12 cellular contexts compared by ENCODE assay signal in genomic region chr19:48969276-48970138, GRCh38. TPM values are rescaled to one million over a fixed set of nuclear protein-coding genes. Genes with fewer than 3 reads are reported as not detected.
DNase-seq lines count a peak whose midpoint lies in the region; ATAC-seq and TF ChIP-seq lines count a peak whose summit lies in the region.
"Had no signal": no experiment of that assay in that cellular context is flagged by ENCODE, and none has a peak within 500 bp of the region (broad histone marks: within the 10 kb centered on the region; RNA-seq: fewer than 3 reads in every experiment).

No MANE protein-coding gene starts in this region.

- H3K27me3 Mint-ChIP-seq in activated naive CD8-positive, alpha-beta T cell treated with anti-CD3 and anti-CD28 coated beads for 36 hours: peaks cover 4% of the 10 kb centered on the region
- H3K27me3 Mint-ChIP-seq in activated naive CD8-positive, alpha-beta T cell treated with anti-CD3 and anti-CD28 coated beads, Interleukin-2, amount 50 U/mL, for 24 hours: no peaks in the 10 kb centered on the region
- H3K27me3 Mint-ChIP-seq in endodermal cell (ENCODE audit: insufficient read depth) (peaks cover 2% of the 10 kb centered on the region), mesothelial cell of epicardium (ENCODE audit: low read depth) (no peaks in the 10 kb centered on the region), osteocyte (ENCODE audit: unreplicated experiment) (no peaks in the 10 kb centered on the region)
- H3K27me3 Mint-ChIP-seq: activated B cell treated with CpG ODN at 0.5 μM for 24 hours had no signal

- H3K27me3 ChIP-seq in endodermal cell (ENCODE audit: control insufficient read depth, insufficient read depth, low read length, poor library complexity, severe bottlenecking): no peaks in the 10 kb centered on the region
- H3K27me3 ChIP-seq in testis: no peaks in the 10 kb centered on the region
- H3K27me3 ChIP-seq: suprapubic skin had no signal

- no peaks in the 10 kb centered on the region for H3K9me3 ChIP-seq in endodermal cell (ENCODE audit: control insufficient read depth, low read length)
- H3K9me3 ChIP-seq in testis: no peaks in the 10 kb centered on the region
- H3K9me3 ChIP-seq: suprapubic skin had no signal

- no peak for TF ChIP-seq POLR2A in testis (IDR thresholded peaks at IDR 0.05)

- no peak for TF ChIP-seq CTCF in endodermal cell (conservative IDR thresholded peaks at IDR 0.05)
- TF ChIP-seq CTCF in testis (IDR thresholded peaks at IDR 0.05): no peak
- TF ChIP-seq CTCF in mesothelial cell of epicardium (IDR thresholded peaks at IDR 0.05; ENCODE audit: unreplicated experiment): no peak
- TF ChIP-seq CTCF in osteocyte (IDR thresholded peaks at IDR 0.05): no peak

- intact Hi-C loops in testis (cut with DNase I; ENCODE audit: low total_unique reads): loop anchor here (10.0 kb wide), 1 partner anchor 175 kb away; no protein-coding TSS in a partner anchor

- H3K4me1 ChIP-seq in endodermal cell (ENCODE audit: control insufficient read depth, insufficient read depth, low read length) (no peaks in the 10 kb centered on the region), testis (peaks cover 12% of the 10 kb centered on the region)

- no peak overlapping the region for H3K27ac ChIP-seq in endodermal cell (ENCODE audit: low read depth, low read length)
- H3K27ac ChIP-seq in testis: peak overlapping the region in 1 of 2 donors; percentile 93

- WGBS in endodermal cell (ENCODE audit: insufficient coverage in 1 of 2, insufficient read length in 1 of 2), 2 experiments: 96 to 98% methylated on average over 31 to 45 of the region's 45 CpGs
- 76 to 79% methylated on average over 32 to 45 of the region's 45 CpGs for WGBS in testis, 2 donors

- H3K4me3 ChIP-seq in endodermal cell (ENCODE audit: low read length): no peak overlapping the region
- H3K4me3 ChIP-seq in testis: no peak overlapping the region
- H3K4me3 ChIP-seq: suprapubic skin had no signal

- no peak overlapping the region for H3K9ac ChIP-seq in endodermal cell (ENCODE audit: extremely low read depth, low read length, poor library complexity, severe bottlenecking)

- no peak for ATAC-seq in activated naive CD8-positive, alpha-beta T cell treated with anti-CD3 and anti-CD28 coated beads, Interleukin-2, amount 50 U/mL, for 24 hours

- DNase-seq in activated naive CD8-positive, alpha-beta T cell treated with anti-CD3 and anti-CD28 coated beads for 36 hours: peak; percentile 12
- no peak for DNase-seq in activated naive CD8-positive, alpha-beta T cell treated with anti-CD3 and anti-CD28 coated beads, Interleukin-2, amount 50 U/mL, for 24 hours
- DNase-seq in NCI-H82 treated with DMSO at 0.1 percent for 48 hours (lab: John Stamatoyannopoulos, UW; ENCODE audit: unreplicated experiment): peak; percentile 51
- DNase-seq in endodermal cell: peak; percentile 63
- DNase-seq in testis: peak; percentile 41
- DNase-seq in mesothelial cell of epicardium (ENCODE audit: low spot score in 2 of 2, unreplicated experiment in 2 of 2): no peak
- no peak for DNase-seq in osteocyte (ENCODE audit: extremely low spot score, unreplicated experiment)
- DNase-seq in activated CD4-positive, alpha-beta T cell treated with anti-CD3 and anti-CD28 coated beads, Interleukin-2, amount 50 U/mL, for 48 hours: no peak
- DNase-seq: activated B cell treated with CpG ODN at 0.5 μM for 24 hours; CD4-positive, CD25-positive, alpha-beta regulatory T cell; stimulated activated CD4-positive, alpha-beta T cell treated with anti-CD3 and anti-CD28 coated beads, Interleukin-4, amount 100 ng/mL, for 24 hours had no signal

- peaks cover 21% of the 10 kb centered on the region for H3K4me1 Mint-ChIP-seq in activated naive CD8-positive, alpha-beta T cell treated with anti-CD3 and anti-CD28 coated beads for 36 hours
- peaks cover 34% of the 10 kb centered on the region for H3K4me1 Mint-ChIP-seq in activated naive CD8-positive, alpha-beta T cell treated with anti-CD3 and anti-CD28 coated beads, Interleukin-2, amount 50 U/mL, for 24 hours
- peaks cover 4% of the 10 kb centered on the region for H3K4me1 Mint-ChIP-seq in endodermal cell
- peaks cover 18% of the 10 kb centered on the region for H3K4me1 Mint-ChIP-seq in mesothelial cell of epicardium
- peaks cover 31% of the 10 kb centered on the region for H3K4me1 Mint-ChIP-seq in osteocyte (ENCODE audit: unreplicated experiment)

- H3K4me3 Mint-ChIP-seq in activated naive CD8-positive, alpha-beta T cell treated with anti-CD3 and anti-CD28 coated beads for 36 hours: no peak overlapping the region
- H3K4me3 Mint-ChIP-seq in activated naive CD8-positive, alpha-beta T cell treated with anti-CD3 and anti-CD28 coated beads, Interleukin-2, amount 50 U/mL, for 24 hours: no peak overlapping the region
- H3K4me3 Mint-ChIP-seq in endodermal cell (no peak overlapping the region), mesothelial cell of epicardium (no peak overlapping the region), osteocyte (ENCODE audit: unreplicated experiment) (no peak overlapping the region)
- H3K4me3 Mint-ChIP-seq: activated B cell treated with CpG ODN at 0.5 μM for 24 hours had no signal

- peaks cover 3% of the 10 kb centered on the region for H3K9me3 Mint-ChIP-seq in activated naive CD8-positive, alpha-beta T cell treated with anti-CD3 and anti-CD28 coated beads for 36 hours
- H3K9me3 Mint-ChIP-seq in activated naive CD8-positive, alpha-beta T cell treated with anti-CD3 and anti-CD28 coated beads, Interleukin-2, amount 50 U/mL, for 24 hours: no peaks in the 10 kb centered on the region
- H3K9me3 Mint-ChIP-seq in endodermal cell: no peaks in the 10 kb centered on the region
- H3K9me3 Mint-ChIP-seq in mesothelial cell of epicardium: no peaks in the 10 kb centered on the region
- H3K9me3 Mint-ChIP-seq in osteocyte (ENCODE audit: unreplicated experiment): no peaks in the 10 kb centered on the region
- H3K9me3 Mint-ChIP-seq: activated B cell treated with CpG ODN at 0.5 μM for 24 hours; CD4-positive, CD25-positive, alpha-beta regulatory T cell had no signal

- H3K36me3 ChIP-seq in endodermal cell (ENCODE audit: control insufficient read depth, insufficient read depth, low read length) (peaks cover 67% of the 10 kb centered on the region), testis (ENCODE audit: low read depth, missing control alignments) (no peaks in the 10 kb centered on the region)

- peaks cover 36% of the 10 kb centered on the region for H3K36me3 Mint-ChIP-seq in activated naive CD8-positive, alpha-beta T cell treated with anti-CD3 and anti-CD28 coated beads for 36 hours
- peaks cover 45% of the 10 kb centered on the region for H3K36me3 Mint-ChIP-seq in activated naive CD8-positive, alpha-beta T cell treated with anti-CD3 and anti-CD28 coated beads, Interleukin-2, amount 50 U/mL, for 24 hours (ENCODE audit: low read depth)
- H3K36me3 Mint-ChIP-seq in endodermal cell (ENCODE audit: low read depth): peaks cover 66% of the 10 kb centered on the region
- peaks cover 28% of the 10 kb centered on the region for H3K36me3 Mint-ChIP-seq in mesothelial cell of epicardium
- H3K36me3 Mint-ChIP-seq in osteocyte (ENCODE audit: unreplicated experiment): peaks cover 17% of the 10 kb centered on the region

- peak overlapping the region; percentile 65 for H3K27ac Mint-ChIP-seq in activated naive CD8-positive, alpha-beta T cell treated with anti-CD3 and anti-CD28 coated beads for 36 hours
- no peak overlapping the region for H3K27ac Mint-ChIP-seq in activated naive CD8-positive, alpha-beta T cell treated with anti-CD3 and anti-CD28 coated beads, Interleukin-2, amount 50 U/mL, for 24 hours
- H3K27ac Mint-ChIP-seq in endodermal cell: no peak overlapping the region
- no peak overlapping the region for H3K27ac Mint-ChIP-seq in mesothelial cell of epicardium
- no peak overlapping the region for H3K27ac Mint-ChIP-seq in osteocyte (ENCODE audit: unreplicated experiment)
- H3K27ac Mint-ChIP-seq: activated B cell treated with CpG ODN at 0.5 μM for 24 hours; CD4-positive, CD25-positive, alpha-beta regulatory T cell had no signal

RNA-seq across cellular contexts. Expression of gene FTL, which starts 4.4 kb away (rescaled TPM):
- 1,000 to 10,000 TPM; 1,137 to 1,177 TPM for total RNA-seq in activated naive CD8-positive, alpha-beta T cell treated with anti-CD3 and anti-CD28 coated beads for 36 hours
- total RNA-seq in endodermal cell (1,000 to 10,000 TPM; 1,784 to 3,181 TPM), testis (100 to 1,000 TPM; 746 to 935 TPM), mesothelial cell of epicardium (1,022 to 1,078 TPM (median 1,064 TPM) in 3 replicates), osteocyte (2,724 and 2,792 TPM in 2 replicates)
- polyA plus RNA-seq in endodermal cell (2013, experiment 1 of 2): 1,418 TPM
- 1,365 TPM for polyA plus RNA-seq in endodermal cell (2013, experiment 2 of 2)
- polyA plus RNA-seq in testis (ENCODE audit: insufficient read depth, low read depth, low replicate concordance): 1,424 TPM

RNA-seq across cellular contexts. Expression of gene BAX, which starts 14.8 kb away (rescaled TPM):
- total RNA-seq in activated naive CD8-positive, alpha-beta T cell treated with anti-CD3 and anti-CD28 coated beads for 36 hours: 100 to 1,000 TPM; 191 TPM
- total RNA-seq in endodermal cell (100 to 1,000 TPM; 172 to 184 TPM), testis (10 to 100 TPM; 50.1 to 52.1 TPM), mesothelial cell of epicardium (119 to 129 TPM (median 119 TPM) in 3 replicates), osteocyte (154 and 172 TPM in 2 replicates)
- 129 TPM for polyA plus RNA-seq in endodermal cell (2013, experiment 1 of 2)
- polyA plus RNA-seq in endodermal cell (2013, experiment 2 of 2): 117 TPM
- polyA plus RNA-seq in testis (ENCODE audit: insufficient read depth, low read depth, low replicate concordance): 48.7 TPM

RNA-seq across cellular contexts. Expression of gene GYS1, which starts 23.6 kb away (rescaled TPM):
- total RNA-seq in activated naive CD8-positive, alpha-beta T cell treated with anti-CD3 and anti-CD28 coated beads for 36 hours: 10 to 100 TPM; 48.9 to 57.6 TPM
- 10 to 100 TPM; 63.5 to 69.1 TPM for total RNA-seq in endodermal cell
- polyA plus RNA-seq in endodermal cell (2013, experiment 1 of 2): 34.7 TPM
- 34.4 TPM for polyA plus RNA-seq in endodermal cell (2013, experiment 2 of 2)
- total RNA-seq in testis: 10 to 100 TPM; 21.1 to 23.6 TPM
- 13.8 TPM for polyA plus RNA-seq in testis (ENCODE audit: insufficient read depth, low read depth, low replicate concordance)
- 53.6 to 60.5 TPM (median 58.8 TPM) in 3 replicates for total RNA-seq in mesothelial cell of epicardium
- total RNA-seq in osteocyte: 37.6 and 42.2 TPM in 2 replicates

RNA-seq across cellular contexts. Expression of gene RUVBL2, which starts 24.2 kb away (rescaled TPM):
- 100 to 1,000 TPM; 187 to 189 TPM for total RNA-seq in activated naive CD8-positive, alpha-beta T cell treated with anti-CD3 and anti-CD28 coated beads for 36 hours
- 100 to 1,000 TPM; 101 to 112 TPM for total RNA-seq in endodermal cell
- polyA plus RNA-seq in endodermal cell (2013, experiment 1 of 2): 71.4 TPM
- polyA plus RNA-seq in endodermal cell (2013, experiment 2 of 2): 65.0 TPM
- total RNA-seq in testis: 100 to 1,000 TPM; 299 to 395 TPM
- polyA plus RNA-seq in testis (ENCODE audit: insufficient read depth, low read depth, low replicate concordance): 528 TPM
- total RNA-seq in mesothelial cell of epicardium: 62.2 to 67.5 TPM (median 64.2 TPM) in 3 replicates
- total RNA-seq in osteocyte: 61.2 and 64.2 TPM in 2 replicates

RNA-seq across cellular contexts. Expression of gene DHDH, which starts 36.0 kb away (rescaled TPM):
- 1 to 10 TPM in 1 of 2 experiments, under 1 TPM in 1; 0.74 to 1.1 TPM for total RNA-seq in activated naive CD8-positive, alpha-beta T cell treated with anti-CD3 and anti-CD28 coated beads for 36 hours
- 1 to 10 TPM in 1 of 2 donors, under 1 TPM in 1; 0.44 to 2.3 TPM for total RNA-seq in endodermal cell
- 1.2 TPM for polyA plus RNA-seq in endodermal cell (2013, experiment 1 of 2)
- 1.2 TPM for polyA plus RNA-seq in endodermal cell (2013, experiment 2 of 2)
- total RNA-seq in testis: 1 to 10 TPM; 2.3 to 2.4 TPM
- 3.1 TPM for polyA plus RNA-seq in testis (ENCODE audit: insufficient read depth, low read depth, low replicate concordance)
- total RNA-seq in mesothelial cell of epicardium: 2.3 to 3.5 TPM (median 3.2 TPM) in 3 replicates
- 0.67 TPM in 1 of 2 replicates, not detected in the other for total RNA-seq in osteocyte
- total RNA-seq: activated B cell treated with CpG ODN at 0.5 μM for 24 hours; CD4-positive, CD25-positive, alpha-beta regulatory T cell had no signal

Comparison
In these comparisons a context has a peak if more than half of its experiments do, and no peak if none do; other contexts are left out.
1. DNase-seq: peak in activated naive CD8-positive, alpha-beta T cell treated with anti-CD3 and anti-CD28 coated beads for 36 hours (single experiment), NCI-H82 treated with DMSO at 0.1 percent for 48 hours (single experiment), endodermal cell (single experiment) and testis (single experiment); none in activated naive CD8-positive, alpha-beta T cell treated with anti-CD3 and anti-CD28 coated beads, Interleukin-2, amount 50 U/mL, for 24 hours (single experiment), mesothelial cell of epicardium (0 of 2), osteocyte (single experiment) and activated CD4-positive, alpha-beta T cell treated with anti-CD3 and anti-CD28 coated beads, Interleukin-2, amount 50 U/mL, for 48 hours (0 of 2).